23 cellular contexts compared by ENCODE assay signal in the genomic region with DNA sequence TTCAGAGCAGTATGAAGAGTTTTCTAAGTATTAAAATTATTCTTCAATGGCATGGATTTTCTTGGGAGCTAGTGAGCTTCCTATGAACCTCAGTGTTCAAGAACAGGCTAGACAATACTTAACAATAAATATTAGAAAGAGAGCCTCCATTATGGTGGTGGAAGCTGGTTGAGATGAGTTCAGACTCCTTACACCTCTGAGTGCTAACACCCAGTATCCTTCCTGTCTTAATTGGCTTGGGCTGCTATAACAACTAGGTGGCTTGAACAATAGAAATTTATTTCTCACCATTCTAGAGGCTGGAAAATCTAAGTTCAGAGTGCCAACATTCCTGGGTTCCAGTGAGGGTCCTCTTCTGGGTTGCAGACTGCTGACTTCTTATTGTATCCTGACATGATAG.
DNase-seq lines count a peak whose midpoint lies in the region; ATAC-seq and TF ChIP-seq lines count a peak whose summit lies in the region.
"Had no signal": no experiment of that assay in that cellular context is flagged by ENCODE, and none has a peak within 500 bp of the region (broad histone marks: within the 10 kb centered on the region; RNA-seq: fewer than 3 reads in every experiment).

No MANE protein-coding gene starts in this region.

- H3K27me3 ChIP-seq in naive thymus-derived CD4-positive, alpha-beta T cell (ENCODE audit: control insufficient read depth in 2 of 2, insufficient read depth in 2 of 2, low read length in 2 of 2) = no peaks in the 10 kb centered on the region
- no peaks in the 10 kb centered on the region for H3K27me3 ChIP-seq in foreskin keratinocyte
- H3K27me3 ChIP-seq: BE2C, BLaER1 had no signal

- no peaks in the 10 kb centered on the region for H3K9me3 ChIP-seq in naive thymus-derived CD4-positive, alpha-beta T cell (ENCODE audit: control insufficient read depth in 2 of 3, low read length in 3 of 3)
- H3K9me3 ChIP-seq: BE2C, BLaER1 had no signal

- CTCF ChIA-PET in naive thymus-derived CD4-positive, alpha-beta T cell (lab: Charles Lee) = interaction anchor here (0.9 kb wide), 1 partner anchor 11 kb away, joined by 3 read pairs; no protein-coding TSS in a partner anchor

- H3K36me3 ChIP-seq in naive thymus-derived CD4-positive, alpha-beta T cell (ENCODE audit: control insufficient read depth in 2 of 3, insufficient read depth in 3 of 3, low read length in 3 of 3) = no peaks in the 10 kb centered on the region
- H3K36me3 ChIP-seq: BE2C, BLaER1 had no signal

- no peaks in the 10 kb centered on the region for H3K27me3 Mint-ChIP-seq in central memory CD8-positive, alpha-beta T cell
- no peaks in the 10 kb centered on the region for H3K27me3 Mint-ChIP-seq in effector memory CD8-positive, alpha-beta T cell
- H3K27me3 Mint-ChIP-seq in naive thymus-derived CD4-positive, alpha-beta T cell = peaks cover 0 to 12% (median 0%) of the 10 kb centered on the region in 5 donors

- H3K9me3 Mint-ChIP-seq in central memory CD8-positive, alpha-beta T cell = peaks cover 15% of the 10 kb centered on the region
- peaks cover 0 to 2% of the 10 kb centered on the region in 2 donors for H3K9me3 Mint-ChIP-seq in effector memory CD8-positive, alpha-beta T cell
- H3K9me3 Mint-ChIP-seq in naive thymus-derived CD4-positive, alpha-beta T cell = peaks cover 0 to 11% (median 2%) of the 10 kb centered on the region in 11 donors
- H3K9me3 Mint-ChIP-seq: CD8-positive, alpha-beta memory T cell had no signal

- peaks cover 31% of the 10 kb centered on the region for H3K4me1 Mint-ChIP-seq in central memory CD8-positive, alpha-beta T cell
- peaks cover 19 to 40% of the 10 kb centered on the region in 2 donors for H3K4me1 Mint-ChIP-seq in effector memory CD8-positive, alpha-beta T cell (ENCODE audit: low read depth in 2 of 2)
- peaks cover 0 to 19% (median 2%) of the 10 kb centered on the region in 7 donors for H3K4me1 Mint-ChIP-seq in naive thymus-derived CD4-positive, alpha-beta T cell
- H3K4me1 Mint-ChIP-seq: CD14-positive monocyte; CD4-positive, CD25-positive, alpha-beta regulatory T cell had no signal

- H3K36me3 Mint-ChIP-seq in central memory CD8-positive, alpha-beta T cell (ENCODE audit: insufficient read depth) = peaks cover 2% of the 10 kb centered on the region
- H3K36me3 Mint-ChIP-seq in effector memory CD8-positive, alpha-beta T cell (ENCODE audit: insufficient read depth) = no peaks in the 10 kb centered on the region
- peaks cover 0 to 11% (median 0%) of the 10 kb centered on the region in 5 donors for H3K36me3 Mint-ChIP-seq in naive thymus-derived CD4-positive, alpha-beta T cell
- H3K36me3 Mint-ChIP-seq: CD14-positive monocyte; CD4-positive, alpha-beta memory T cell; CD4-positive, CD25-positive, alpha-beta regulatory T cell had no signal

- DNase-seq in central memory CD8-positive, alpha-beta T cell (ENCODE audit: low spot score in 2 of 2) = no peak
- DNase-seq in effector memory CD8-positive, alpha-beta T cell = no peak
- DNase-seq in naive thymus-derived CD4-positive, alpha-beta T cell = no peak
- no peak for DNase-seq in foreskin keratinocyte
- DNase-seq: 8988T; ACHN; BE2C; C1 segment of cervical spinal cord; CD4-positive, alpha-beta memory T cell; CD4-positive, CD25-positive, alpha-beta regulatory T cell; CD8-positive, alpha-beta memory T cell; COR-L47; DMS 273 treated with DMSO at 0.1 percent for 48 hours; DMS153; DMS53; DMS79; DND-41; EL; GDM1 had no signal

- peak; percentile 71 for ATAC-seq in central memory CD8-positive, alpha-beta T cell (replicated peaks; ENCODE audit: extremely low read depth, poor library complexity, severe bottlenecking)
- ATAC-seq in effector memory CD8-positive, alpha-beta T cell (replicated peaks) = peak; percentile 75
- peak; percentile 47 for ATAC-seq in naive thymus-derived CD4-positive, alpha-beta T cell
- no peak for ATAC-seq in GM18873 (IDR thresholded peaks at IDR 0.05; ENCODE audit: low FRiP score, unreplicated experiment)
- ATAC-seq in foreskin keratinocyte = no peak
- ATAC-seq: GM12878 had no signal

- no peak for TF ChIP-seq CTCF in foreskin keratinocyte (conservative IDR thresholded peaks at IDR 0.05)

- no peak overlapping the region for H3K27ac ChIP-seq in naive thymus-derived CD4-positive, alpha-beta T cell (ENCODE audit: low read depth, low read length)
- H3K27ac ChIP-seq in foreskin keratinocyte = no peak overlapping the region
- H3K27ac ChIP-seq: BLaER1 had no signal

- H3K27ac Mint-ChIP-seq in central memory CD8-positive, alpha-beta T cell (ENCODE audit: low read depth) = no peak overlapping the region
- H3K27ac Mint-ChIP-seq in effector memory CD8-positive, alpha-beta T cell = peak overlapping the region in 1 of 2 donors; percentile 33
- no peak overlapping the region for H3K27ac Mint-ChIP-seq in naive thymus-derived CD4-positive, alpha-beta T cell
- H3K27ac Mint-ChIP-seq: CD14-positive monocyte; CD4-positive, alpha-beta memory T cell; CD4-positive, CD25-positive, alpha-beta regulatory T cell had no signal

- intact Hi-C loops in naive thymus-derived CD4-positive, alpha-beta T cell (cut with micrococcal nuclease) = no loop called here

- no peak overlapping the region for H3K4me3 Mint-ChIP-seq in central memory CD8-positive, alpha-beta T cell
- peak overlapping the region in 1 of 2 donors; percentile 46 for H3K4me3 Mint-ChIP-seq in effector memory CD8-positive, alpha-beta T cell
- no peak overlapping the region for H3K4me3 Mint-ChIP-seq in naive thymus-derived CD4-positive, alpha-beta T cell
- H3K4me3 Mint-ChIP-seq: CD14-positive monocyte; CD4-positive, alpha-beta memory T cell; CD4-positive, CD25-positive, alpha-beta regulatory T cell; CD8-positive, alpha-beta memory T cell had no signal

- POLR2A ChIA-PET in naive thymus-derived CD4-positive, alpha-beta T cell (lab: Charles Lee) = no interaction called here

- H3K4me3 ChIP-seq in naive thymus-derived CD4-positive, alpha-beta T cell (ENCODE audit: low read length) = no peak overlapping the region
- H3K4me3 ChIP-seq: BLaER1, GM12878 had no signal

- H3K4me1 ChIP-seq in naive thymus-derived CD4-positive, alpha-beta T cell (ENCODE audit: control insufficient read depth in 2 of 2, insufficient read depth in 2 of 2, low read length in 2 of 2) = peaks cover 0 to 17% of the 10 kb centered on the region in 2 donors
- H3K4me1 ChIP-seq in foreskin keratinocyte = no peaks in the 10 kb centered on the region
- H3K4me1 ChIP-seq: BLaER1 had no signal

Comparison
In these comparisons a context has a peak if more than half of its experiments do, and no peak if none do; other contexts are left out.
1. ATAC-seq: peak in central memory CD8-positive, alpha-beta T cell (single experiment), effector memory CD8-positive, alpha-beta T cell (single experiment) and naive thymus-derived CD4-positive, alpha-beta T cell (single experiment); none in GM18873 (single experiment) and foreskin keratinocyte (single experiment).